In genomic region chr19:50702158-50702869, GRCh38 we compare ENCODE assay signal across 23 cellular contexts. TPM values are rescaled to one million over a fixed set of nuclear protein-coding genes. Genes with fewer than 3 reads are reported as not detected.
"Had no signal": no experiment of that assay in that cellular context is flagged by ENCODE, and none has a peak within 500 bp of the region (broad histone marks: within the 10 kb centered on the region; RNA-seq: fewer than 3 reads in every experiment).

No MANE protein-coding gene starts in this region.

- H3K9ac ChIP-seq: parathyroid adenoma had no signal

- H3K36me3 ChIP-seq: colonic mucosa, esophagus squamous epithelium, heart right ventricle, right lobe of liver, thoracic aorta, tibial nerve, upper lobe of left lung, uterus had no signal

- H3K4me3 ChIP-seq: colonic mucosa, esophagus squamous epithelium, heart right ventricle, lung, right lobe of liver, thoracic aorta, tibial nerve, upper lobe of left lung, uterus had no signal

- DNase-seq: colonic mucosa; effector CD8-positive, alpha-beta T cell; erythroblast; esophagus squamous epithelium; foreskin melanocyte; glutamatergic neuron; heart right ventricle; hippocampal formation; natural killer cell; right lobe of liver; stimulated activated CD4-positive, alpha-beta T cell treated with anti-CD3 and anti-CD28 coated beads, Interleukin-2, amount 100 ng/mL, for 24 hours; stimulated activated CD4-positive, alpha-beta T cell treated with anti-CD3 and anti-CD28 coated beads, Interleukin-4, amount 100 ng/mL, for 24 hours; stimulated activated naive CD4-positive, alpha-beta T cell treated with Interleukin-2 at 50 U/mL for 16 hours; upper lobe of left lung; uterus had no signal

- ATAC-seq: heart right ventricle; natural killer cell; stimulated activated effector memory CD8-positive, alpha-beta T cell treated with anti-CD3 and anti-CD28 coated beads, Interleukin-12 subunit alpha, Interleukin-12 subunit beta, amount 100 ng/mL, for 72 hours had no signal

- H3K4me1 ChIP-seq: colonic mucosa, esophagus squamous epithelium, heart right ventricle, parathyroid adenoma, right lobe of liver, tibial nerve, upper lobe of left lung, uterus had no signal

- H3K27ac ChIP-seq: colonic mucosa, esophagus squamous epithelium, heart right ventricle, parathyroid adenoma, right lobe of liver, thoracic aorta, tibial nerve, upper lobe of left lung, uterus had no signal

- H3K27me3 ChIP-seq: colonic mucosa, right lobe of liver, uterus had no signal

- H3K9me3 ChIP-seq: colonic mucosa, esophagus squamous epithelium, heart right ventricle, right lobe of liver, thoracic aorta, upper lobe of left lung, uterus had no signal

RNA-seq across cellular contexts. Expression of gene C19orf81, which starts 53.1 kb away (rescaled TPM):
- total RNA-seq: colonic mucosa, esophagus squamous epithelium, liver, mononuclear cell, natural killer cell, omental fat pad, right lobe of liver, thoracic aorta, tibial nerve, uterus had no signal
- polyA plus RNA-seq: liver had no signal
